19 cellular contexts compared by ENCODE assay signal in the genomic region with DNA sequence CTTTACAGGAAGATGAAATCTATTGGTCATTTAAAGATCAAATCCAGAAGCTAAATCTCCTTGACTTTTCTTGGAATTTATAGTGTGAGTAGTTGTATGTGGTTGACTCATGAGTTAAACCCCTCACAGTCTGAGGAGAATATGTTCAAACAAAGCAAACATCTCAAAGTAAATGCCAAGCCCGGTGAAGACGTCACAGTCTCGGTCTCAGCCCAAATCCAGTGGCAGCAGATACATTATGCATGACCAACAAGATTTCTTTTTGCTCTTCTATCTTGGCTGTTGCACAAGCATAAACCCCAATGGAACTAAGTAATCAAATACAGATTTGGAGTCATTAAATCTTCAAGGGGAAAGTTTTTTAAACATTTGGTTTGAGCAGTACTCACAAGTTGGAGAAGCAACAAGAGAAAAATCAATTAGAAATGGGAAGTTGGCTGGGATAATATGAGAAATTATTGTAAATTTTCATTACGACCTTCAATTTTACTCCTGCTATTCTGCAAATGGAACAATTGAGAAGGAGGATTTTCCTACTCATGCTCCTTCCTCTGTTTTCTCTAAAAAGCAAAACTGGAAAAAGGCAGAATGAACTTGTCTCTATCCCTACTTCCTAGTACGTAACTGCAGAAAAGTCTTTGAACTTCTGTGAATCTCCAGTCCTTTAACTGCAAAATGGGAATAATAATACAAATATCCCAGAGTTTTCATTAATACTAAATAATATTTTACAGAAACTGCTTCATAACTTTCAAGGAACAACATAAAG.
DNase-seq lines count a peak whose midpoint lies in the region; ATAC-seq and TF ChIP-seq lines count a peak whose summit lies in the region.
"Had no signal": no experiment of that assay in that cellular context is flagged by ENCODE, and none has a peak within 500 bp of the region (broad histone marks: within the 10 kb centered on the region; RNA-seq: fewer than 3 reads in every experiment).

No MANE protein-coding gene starts in this region.

- intact Hi-C loops in body of pancreas (cut with DNase I) (no loop called here), left cardiac atrium (cut with DNase I) (no loop called here)

- ATAC-seq in body of pancreas (peak; percentile 21), left cardiac atrium (peak; percentile 59 to 92), GM18502 (IDR thresholded peaks at IDR 0.05; ENCODE audit: poor library complexity, unreplicated experiment) (no peak)
- ATAC-seq: activated naive CD8-positive, alpha-beta T cell treated with anti-CD3 and anti-CD28 coated beads, Interleukin-2, amount 50 U/mL, for 24 hours; GM12878; stimulated activated naive CD8-positive, alpha-beta T cell treated with anti-CD3 and anti-CD28 coated beads, Interleukin-15, Interleukin-2, amounts not matched to agents 100 U/mL and 50 U/mL, for 24 hours had no signal

- H3K4me3 ChIP-seq in body of pancreas, result no peak overlapping the region
- H3K4me3 ChIP-seq: GM12878, ovary had no signal

- DNase-seq in EH (ENCODE audit: low read depth) (peak; percentile 82), body of pancreas (peak in 3 of 4 donors; percentile 12 to 17 (median 16)), left cardiac atrium (peak; percentile 44), stromal cell of bone marrow (ENCODE audit: low read depth) (peak; percentile 83), NCI-H446 (lab: John Stamatoyannopoulos, UW) (no peak), LoVo (ENCODE audit: low spot score) (no peak), mesenteric fat pad (ENCODE audit: low spot score) (no peak)
- DNase-seq: activated CD4-positive, alpha-beta memory T cell treated with anti-CD3 and anti-CD28 coated beads, Interleukin-2, amount 10 ng/mL, durations not matched to agents 7 days and 5 days; activated naive CD8-positive, alpha-beta T cell treated with anti-CD3 and anti-CD28 coated beads, Interleukin-2, amount 50 U/mL, for 24 hours; DND-41; H9; NCI-H774; stimulated activated CD4-positive, alpha-beta T cell treated with anti-CD3 and anti-CD28 coated beads, Interleukin-12 subunit alpha, Interleukin-12 subunit beta, amount 100 ng/mL, for 4 hours; stimulated activated naive CD8-positive, alpha-beta T cell treated with anti-CD3 and anti-CD28 coated beads, Interleukin-15, Interleukin-2, amounts not matched to agents 100 U/mL and 50 U/mL, for 24 hours had no signal

- 63 to 72% methylated on average over 5 of the region's 5 CpGs for WGBS in body of pancreas, 2 donors

- no peak for TF ChIP-seq POLR2A in body of pancreas (IDR thresholded peaks at IDR 0.05)

- no peaks in the 10 kb centered on the region for H3K27me3 ChIP-seq in body of pancreas
- H3K27me3 ChIP-seq: ovary had no signal

- H3K36me3 ChIP-seq in body of pancreas (replicated peaks in 1 of 2; ENCODE audit: insufficient read depth in 1 of 2, low read depth in 2 of 2), result no peaks in the 10 kb centered on the region
- H3K36me3 ChIP-seq: ovary had no signal

- H3K9me3 ChIP-seq in body of pancreas, result no peaks in the 10 kb centered on the region
- H3K9me3 ChIP-seq: ovary had no signal

- TF ChIP-seq CTCF in body of pancreas (IDR thresholded peaks at IDR 0.05), result no peak

- H3K27ac ChIP-seq in body of pancreas, result no peak overlapping the region
- H3K27ac ChIP-seq: epithelial cell of prostate, ovary, VCaP had no signal

- no peaks in the 10 kb centered on the region for H3K4me1 ChIP-seq in body of pancreas

Comparison
In these comparisons a context has a peak if more than half of its experiments do, and no peak if none do; other contexts are left out.
1. DNase-seq: peak in EH (single experiment), body of pancreas (3 of 4), left cardiac atrium (single experiment) and stromal cell of bone marrow (single experiment); none in NCI-H446 (0 of 2), LoVo (single experiment) and mesenteric fat pad (single experiment).